28 cellular contexts compared by ENCODE assay signal in genomic region chr6:56076033-56076432, GRCh38.
A peak's percentile ranks its signal among the peaks of the same experiment; 100 is the strongest.
DNase-seq lines count a peak whose midpoint lies in the region; ATAC-seq, FAIRE-seq and TF ChIP-seq lines count a peak whose summit lies in the region.
"Had no signal": no experiment of that assay in that cellular context is flagged by ENCODE, and none has a peak within 500 bp of the region (broad histone marks: within the 10 kb centered on the region; RNA-seq: fewer than 3 reads in every experiment).

No MANE protein-coding gene starts in this region.

- H3K4me2 ChIP-seq in HepG2 (ENCODE audit: low read depth, low read length): no peak overlapping the region
- H3K4me2 ChIP-seq: BLaER1, hepatocyte had no signal

- H3K9me3 ChIP-seq in HepG2 (ENCODE audit: low read length) (no peaks in the 10 kb centered on the region), right lobe of liver (no peaks in the 10 kb centered on the region), endodermal cell (ENCODE audit: control insufficient read depth, low read length) (peaks cover 10% of the 10 kb centered on the region)
- H3K9me3 ChIP-seq: BLaER1, body of pancreas, pancreas had no signal

- no peaks in the 10 kb centered on the region for H3K36me3 Mint-ChIP-seq in endodermal cell (ENCODE audit: low read depth)
- H3K36me3 Mint-ChIP-seq: activated naive CD8-positive, alpha-beta T cell treated with anti-CD3 and anti-CD28 coated beads, Interleukin-2, amount 10 ng/mL, durations not matched to agents 7 days and 5 days; natural killer cell treated with Interleukin-12 subunit alpha and Interleukin-12 subunit beta and Interleukin-15 and Interleukin-18, amount 100 ng/mL, for 72 hours had no signal

- no peak overlapping the region for H3K4me3 Mint-ChIP-seq in endodermal cell
- H3K4me3 Mint-ChIP-seq: activated CD4-positive, alpha-beta T cell treated with anti-CD3 and anti-CD28 coated beads for 36 hours; activated naive CD8-positive, alpha-beta T cell treated with anti-CD3 and anti-CD28 coated beads, Interleukin-2, amount 10 ng/mL, durations not matched to agents 7 days and 5 days; natural killer cell treated with Interleukin-12 subunit alpha and Interleukin-12 subunit beta and Interleukin-15 and Interleukin-18, amount 100 ng/mL, for 72 hours had no signal

- TF ChIP-seq RAD21 in HepG2 (CRISPR knock-in tag; IDR thresholded peaks at IDR 0.05): no peak

- no TSS peak for BruUV-seq in HepG2 (replicated peaks; lab: Mats Ljungman, UMichigan)

- no peak for DNase-seq in HepG2 (ENCODE audit: low spot score)
- DNase-seq in right lobe of liver: no peak
- peak; percentile 39 for DNase-seq in OCI-M1 (lab: John Stamatoyannopoulos, UW)
- DNase-seq in endodermal cell: no peak
- DNase-seq in NCI-H1694 treated with DMSO at 0.1 percent for 48 hours (lab: John Stamatoyannopoulos, UW): no peak
- DNase-seq in NCI-H2171 (lab: John Stamatoyannopoulos, UW): no peak
- DNase-seq in sciatic nerve (ENCODE audit: low spot score): no peak
- DNase-seq: ACHN; activated CD4-positive, alpha-beta T cell treated with anti-CD3 and anti-CD28 coated beads for 36 hours; activated effector memory CD4-positive, alpha-beta T cell treated with anti-CD3 and anti-CD28 coated beads, Interleukin-2, amount 50 U/mL, for 16 hours; activated naive CD8-positive, alpha-beta T cell treated with anti-CD3 and anti-CD28 coated beads, Interleukin-2, amount 10 ng/mL, durations not matched to agents 7 days and 5 days; body of pancreas; Caco-2; EL; KG1; NCI-H1092; NCI-H2029; NCI-H446; pancreas; right cardiac atrium; RPMI8226; stimulated activated CD4-positive, alpha-beta T cell treated with anti-CD3 and anti-CD28 coated beads, Interleukin-4, amount 100 ng/mL, for 4 hours; stimulated activated naive CD4-positive, alpha-beta T cell had no signal

- no peak for FAIRE-seq in HepG2 (lab: Jason Lieb, UNC)
- FAIRE-seq: urothelium cell line had no signal

- CTCF ChIA-PET in HepG2 (lab: Yijun Ruan, JAX; ENCODE audit: low intra/inter-chr PET ratio, low total read pairs): no interaction called here

- intact Hi-C loops in HepG2 (cut with micrococcal nuclease; ENCODE audit: unreplicated experiment): no loop called here
- intact Hi-C loops in right lobe of liver (cut with DNase I): no loop called here
- intact Hi-C loops in sciatic nerve (cut with DNase I): no loop called here

- POLR2A ChIA-PET in HepG2 (lab: Yijun Ruan, JAX): no interaction called here

- no peak for TF ChIP-seq EP300 in HepG2 (IDR thresholded peaks at IDR 0.05; ENCODE audit: low read depth in 2 of 2, low read length in 2 of 2)
- TF ChIP-seq EP300 in HepG2 (CRISPR knock-in tag; IDR thresholded peaks at IDR 0.05; ENCODE audit: borderline replicate concordance): no peak

- no peaks in the 10 kb centered on the region for H4K20me1 ChIP-seq in HepG2 (ENCODE audit: insufficient read depth, low read length)
- H4K20me1 ChIP-seq: BLaER1 had no signal

- no peaks in the 10 kb centered on the region for H3K36me3 ChIP-seq in HepG2 (replicated peaks in 1 of 2; ENCODE audit: control insufficient read depth in 1 of 2, insufficient read depth in 2 of 2, low read length in 2 of 2)
- H3K36me3 ChIP-seq in right lobe of liver: no peaks in the 10 kb centered on the region
- H3K36me3 ChIP-seq in endodermal cell (ENCODE audit: control insufficient read depth, insufficient read depth, low read length): no peaks in the 10 kb centered on the region
- H3K36me3 ChIP-seq: BLaER1, pancreas had no signal

- H3K27ac Mint-ChIP-seq in endodermal cell: peak overlapping the region; percentile 32
- H3K27ac Mint-ChIP-seq: activated CD4-positive, alpha-beta T cell treated with anti-CD3 and anti-CD28 coated beads for 36 hours; activated naive CD8-positive, alpha-beta T cell treated with anti-CD3 and anti-CD28 coated beads, Interleukin-2, amount 10 ng/mL, durations not matched to agents 7 days and 5 days; natural killer cell treated with Interleukin-12 subunit alpha and Interleukin-12 subunit beta and Interleukin-15 and Interleukin-18, amount 100 ng/mL, for 72 hours had no signal

- in situ Hi-C loops in HepG2 (cut with HindIII; ENCODE audit: extremely low pct_ligation_motif_present, low pct_unique_long_range_greater_than_20kb): no loop called here

- peaks cover 3% of the 10 kb centered on the region for H3K9me3 Mint-ChIP-seq in endodermal cell

- no peaks in the 10 kb centered on the region for H3K4me1 Mint-ChIP-seq in endodermal cell
- H3K4me1 Mint-ChIP-seq: activated CD4-positive, alpha-beta T cell treated with anti-CD3 and anti-CD28 coated beads for 36 hours; activated naive CD8-positive, alpha-beta T cell treated with anti-CD3 and anti-CD28 coated beads, Interleukin-2, amount 10 ng/mL, durations not matched to agents 7 days and 5 days had no signal

- H3K4me1 ChIP-seq in HepG2 (ENCODE audit: insufficient read depth, low read length) (no peaks in the 10 kb centered on the region), right lobe of liver (no peaks in the 10 kb centered on the region), endodermal cell (ENCODE audit: control insufficient read depth, insufficient read depth, low read length) (no peaks in the 10 kb centered on the region)
- H3K4me1 ChIP-seq: body of pancreas, Caco-2, pancreas had no signal

- no peak overlapping the region for H3K9ac ChIP-seq in HepG2 (ENCODE audit: insufficient read depth, low read depth, low read length)
- H3K9ac ChIP-seq in endodermal cell (ENCODE audit: extremely low read depth, low read length, poor library complexity, severe bottlenecking): no peak overlapping the region
- H3K9ac ChIP-seq: BLaER1 had no signal

- H3K4me3 ChIP-seq in HepG2 (replicated peaks in 1 of 3; ENCODE audit: insufficient read depth in 1 of 3, low read depth in 2 of 3, low read length in 3 of 3): no peak overlapping the region
- H3K4me3 ChIP-seq in right lobe of liver: no peak overlapping the region
- no peak overlapping the region for H3K4me3 ChIP-seq in endodermal cell (ENCODE audit: low read length)
- H3K4me3 ChIP-seq: BLaER1, body of pancreas, hepatocyte, pancreas had no signal

- ATAC-seq in HepG2: no peak
- ATAC-seq in right lobe of liver: no peak
- no peak for ATAC-seq in sciatic nerve
- no peak for ATAC-seq in HG03442 (IDR thresholded peaks at IDR 0.05; ENCODE audit: unreplicated experiment)
- ATAC-seq: activated CD4-positive, alpha-beta T cell treated with anti-CD3 and anti-CD28 coated beads for 36 hours; body of pancreas; natural killer cell treated with Interleukin-12 subunit alpha and Interleukin-12 subunit beta and Interleukin-15 and Interleukin-18, amount 100 ng/mL, for 72 hours; pancreas; right cardiac atrium had no signal

- H3K27me3 ChIP-seq in HepG2 (ENCODE audit: control insufficient read depth in 1 of 2, insufficient read depth in 2 of 2, low read length in 2 of 2) (no peaks in the 10 kb centered on the region), right lobe of liver (no peaks in the 10 kb centered on the region), endodermal cell (ENCODE audit: control insufficient read depth, insufficient read depth, low read length, poor library complexity, severe bottlenecking) (no peaks in the 10 kb centered on the region)
- H3K27me3 ChIP-seq: BLaER1, body of pancreas, hepatocyte, pancreas had no signal

- H3K79me2 ChIP-seq in HepG2 (ENCODE audit: insufficient read depth, low read length): no peaks in the 10 kb centered on the region
- H3K79me2 ChIP-seq: hepatocyte had no signal

- TF ChIP-seq CTCF in HepG2 (CRISPR knock-in tag; IDR thresholded peaks at IDR 0.05): no peak
- no peak for TF ChIP-seq CTCF in right lobe of liver (IDR thresholded peaks at IDR 0.05)
- TF ChIP-seq CTCF in endodermal cell (conservative IDR thresholded peaks at IDR 0.05): no peak

- TF ChIP-seq POLR2A in HepG2 (IDR thresholded peaks at IDR 0.05; ENCODE audit: insufficient read depth in 1 of 2, low read depth in 2 of 2, low read length in 2 of 2): no peak
- no peak for TF ChIP-seq POLR2A in right lobe of liver (IDR thresholded peaks at IDR 0.05)

- H3K27ac ChIP-seq in HepG2 (ENCODE audit: extremely low read length, insufficient read depth, low read length) (no peak overlapping the region), right lobe of liver (no peak overlapping the region), endodermal cell (ENCODE audit: low read depth, low read length) (no peak overlapping the region)
- H3K27ac ChIP-seq: BLaER1, body of pancreas, hepatocyte, pancreas had no signal

- no peaks in the 10 kb centered on the region for H3K27me3 Mint-ChIP-seq in endodermal cell (ENCODE audit: insufficient read depth)
- H3K27me3 Mint-ChIP-seq: activated CD4-positive, alpha-beta T cell treated with anti-CD3 and anti-CD28 coated beads for 36 hours; activated naive CD8-positive, alpha-beta T cell treated with anti-CD3 and anti-CD28 coated beads, Interleukin-2, amount 10 ng/mL, durations not matched to agents 7 days and 5 days; natural killer cell treated with Interleukin-12 subunit alpha and Interleukin-12 subunit beta and Interleukin-15 and Interleukin-18, amount 100 ng/mL, for 72 hours had no signal

- no peak overlapping the region for H2AFZ ChIP-seq in HepG2 (ENCODE audit: low read length)
- H2AFZ ChIP-seq: hepatocyte had no signal

TF ChIP-seq in HepG2, 621 proteins besides CTCF, POLR2A, EP300 and RAD21:
- TF ChIP-seq MAFF (IDR thresholded peaks at IDR 0.05; ENCODE audit: low read depth, low read length) (peak; percentile 99), GTF2F1 (IDR thresholded peaks at IDR 0.05; ENCODE audit: low read length) (no peak), ZNF335 (CRISPR knock-in tag; IDR thresholded peaks at IDR 0.05) (no peak), NFE2 (CRISPR knock-in tag; IDR thresholded peaks at IDR 0.05) (peak; percentile 88; the same call in 1 of the 2 replicates), ZNF652 (CRISPR knock-in tag; IDR thresholded peaks at IDR 0.05; ENCODE audit: borderline replicate concordance, low read depth) (no peak), MAFG (CRISPR knock-in tag; IDR thresholded peaks at IDR 0.05) (peak; percentile 81; the same call in 1 of the 2 replicates), BORCS8-MEF2B (CRISPR knock-in tag; IDR thresholded peaks at IDR 0.05) (no peak), GABPA (IDR thresholded peaks at IDR 0.05; ENCODE audit: low read depth, low read length) (no peak), GABPA (CRISPR knock-in tag; IDR thresholded peaks at IDR 0.05; ENCODE audit: low read depth) (no peak), RFX5 (IDR thresholded peaks at IDR 0.05; ENCODE audit: low read depth, low read length) (0 out of 2 replicates have a peak, but pooled peaks have one; percentile 23), NFE2L2 (IDR thresholded peaks at IDR 0.05; ENCODE audit: low read length) (peak; percentile 93), MAFK (conservative IDR thresholded peaks at IDR 0.05 in 1 of 2, IDR thresholded peaks at IDR 0.05 in 1 of 2; ENCODE audit: low read length in 2 of 2) (peak; percentile 100)
